Comparison of ENCODE assay signal across 1 cellular context in the genomic region with DNA sequence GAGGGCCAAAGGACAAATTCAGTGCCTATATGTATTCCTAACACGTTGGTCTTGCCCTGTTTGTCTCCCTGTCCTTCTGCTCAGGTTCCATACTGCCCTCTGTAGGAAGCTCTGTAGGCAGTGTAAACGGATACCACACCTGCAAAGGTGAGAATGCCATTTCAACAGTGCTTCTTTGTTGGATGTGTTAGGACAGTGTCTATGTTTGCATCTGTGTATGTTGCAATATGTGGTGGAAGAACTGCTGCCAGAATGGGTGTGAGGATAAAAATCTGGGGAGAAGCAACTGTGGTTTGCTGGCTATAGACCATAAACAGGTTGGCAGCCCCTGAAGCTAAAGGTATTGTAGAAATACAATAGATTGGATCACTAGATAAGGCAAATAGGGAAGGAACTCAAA.
A peak's percentile ranks its signal among the peaks of the same experiment; 100 is the strongest.
TF ChIP-seq lines count a peak whose summit lies in the region.

No MANE protein-coding gene starts in this region.

TF ChIP-seq in HepG2, 621 proteins besides CTCF, POLR2A, EP300 and RAD21 (continued from another document and continues in another):
- TF ChIP-seq, protein P1, sequence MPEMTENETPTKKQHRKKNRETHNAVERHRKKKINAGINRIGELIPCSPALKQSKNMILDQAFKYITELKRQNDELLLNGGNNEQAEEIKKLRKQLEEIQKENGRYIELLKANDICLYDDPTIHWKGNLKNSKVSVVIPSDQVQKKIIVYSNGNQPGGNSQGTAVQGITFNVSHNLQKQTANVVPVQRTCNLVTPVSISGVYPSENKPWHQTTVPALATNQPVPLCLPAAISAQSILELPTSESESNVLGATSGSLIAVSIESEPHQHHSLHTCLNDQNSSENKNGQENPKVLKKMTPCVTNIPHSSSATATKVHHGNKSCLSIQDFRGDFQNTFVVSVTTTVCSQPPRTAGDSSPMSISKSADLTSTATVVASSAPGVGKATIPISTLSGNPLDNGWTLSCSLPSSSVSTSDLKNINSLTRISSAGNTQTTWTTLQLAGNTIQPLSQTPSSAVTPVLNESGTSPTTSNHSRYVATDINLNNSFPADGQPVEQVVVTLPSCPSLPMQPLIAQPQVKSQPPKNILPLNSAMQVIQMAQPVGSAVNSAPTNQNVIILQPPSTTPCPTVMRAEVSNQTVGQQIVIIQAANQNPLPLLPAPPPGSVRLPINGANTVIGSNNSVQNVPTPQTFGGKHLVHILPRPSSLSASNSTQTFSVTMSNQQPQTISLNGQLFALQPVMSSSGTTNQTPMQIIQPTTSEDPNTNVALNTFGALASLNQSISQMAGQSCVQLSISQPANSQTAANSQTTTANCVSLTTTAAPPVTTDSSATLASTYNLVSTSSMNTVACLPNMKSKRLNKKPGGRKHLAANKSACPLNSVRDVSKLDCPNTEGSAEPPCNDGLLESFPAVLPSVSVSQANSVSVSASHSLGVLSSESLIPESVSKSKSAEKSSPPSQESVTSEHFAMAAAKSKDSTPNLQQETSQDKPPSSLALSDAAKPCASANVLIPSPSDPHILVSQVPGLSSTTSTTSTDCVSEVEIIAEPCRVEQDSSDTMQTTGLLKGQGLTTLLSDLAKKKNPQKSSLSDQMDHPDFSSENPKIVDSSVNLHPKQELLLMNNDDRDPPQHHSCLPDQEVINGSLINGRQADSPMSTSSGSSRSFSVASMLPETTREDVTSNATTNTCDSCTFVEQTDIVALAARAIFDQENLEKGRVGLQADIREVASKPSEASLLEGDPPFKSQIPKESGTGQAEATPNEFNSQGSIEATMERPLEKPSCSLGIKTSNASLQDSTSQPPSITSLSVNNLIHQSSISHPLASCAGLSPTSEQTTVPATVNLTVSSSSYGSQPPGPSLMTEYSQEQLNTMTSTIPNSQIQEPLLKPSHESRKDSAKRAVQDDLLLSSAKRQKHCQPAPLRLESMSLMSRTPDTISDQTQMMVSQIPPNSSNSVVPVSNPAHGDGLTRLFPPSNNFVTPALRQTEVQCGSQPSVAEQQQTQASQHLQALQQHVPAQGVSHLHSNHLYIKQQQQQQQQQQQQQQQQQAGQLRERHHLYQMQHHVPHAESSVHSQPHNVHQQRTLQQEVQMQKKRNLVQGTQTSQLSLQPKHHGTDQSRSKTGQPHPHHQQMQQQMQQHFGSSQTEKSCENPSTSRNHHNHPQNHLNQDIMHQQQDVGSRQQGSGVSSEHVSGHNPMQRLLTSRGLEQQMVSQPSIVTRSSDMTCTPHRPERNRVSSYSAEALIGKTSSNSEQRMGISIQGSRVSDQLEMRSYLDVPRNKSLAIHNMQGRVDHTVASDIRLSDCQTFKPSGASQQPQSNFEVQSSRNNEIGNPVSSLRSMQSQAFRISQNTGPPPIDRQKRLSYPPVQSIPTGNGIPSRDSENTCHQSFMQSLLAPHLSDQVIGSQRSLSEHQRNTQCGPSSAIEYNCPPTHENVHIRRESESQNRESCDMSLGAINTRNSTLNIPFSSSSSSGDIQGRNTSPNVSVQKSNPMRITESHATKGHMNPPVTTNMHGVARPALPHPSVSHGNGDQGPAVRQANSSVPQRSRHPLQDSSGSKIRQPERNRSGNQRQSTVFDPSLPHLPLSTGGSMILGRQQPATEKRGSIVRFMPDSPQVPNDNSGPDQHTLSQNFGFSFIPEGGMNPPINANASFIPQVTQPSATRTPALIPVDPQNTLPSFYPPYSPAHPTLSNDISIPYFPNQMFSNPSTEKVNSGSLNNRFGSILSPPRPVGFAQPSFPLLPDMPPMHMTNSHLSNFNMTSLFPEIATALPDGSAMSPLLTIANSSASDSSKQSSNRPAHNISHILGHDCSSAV (CRISPR knock-in tag; IDR thresholded peaks at IDR 0.05; ENCODE audit: borderline replicate concordance): no peak
- TF ChIP-seq ZNF326 (CRISPR knock-in tag; IDR thresholded peaks at IDR 0.05; ENCODE audit: borderline replicate concordance) (no peak), TGIF2 (CRISPR knock-in tag; IDR thresholded peaks at IDR 0.05) (peak; percentile 59; the same call in 1 of the 2 replicates), IRF2 (CRISPR knock-in tag; IDR thresholded peaks at IDR 0.05) (0 out of 2 replicates have a peak, but pooled peaks have one; percentile 46), NFYC (CRISPR knock-in tag; IDR thresholded peaks at IDR 0.05) (0 out of 2 replicates have a peak, but pooled peaks have one; percentile 12), MATR3 (CRISPR knock-in tag; IDR thresholded peaks at IDR 0.05) (no peak), FOXO1 (CRISPR knock-in tag; IDR thresholded peaks at IDR 0.05) (0 out of 2 replicates have a peak, but pooled peaks have one; percentile 35), ZMYM4 (CRISPR knock-in tag; IDR thresholded peaks at IDR 0.05) (peak; percentile 63), FOXJ3 (CRISPR knock-in tag; IDR thresholded peaks at IDR 0.05; ENCODE audit: borderline replicate concordance) (peak; percentile 52; the same call in 1 of the 2 replicates), MIXL1 (CRISPR knock-in tag; IDR thresholded peaks at IDR 0.05) (0 out of 2 replicates have a peak, but pooled peaks have one; percentile 26), SALL1 (CRISPR knock-in tag; IDR thresholded peaks at IDR 0.05) (peak; percentile 28; the same call in 1 of the 2 replicates), ZBTB20 (CRISPR knock-in tag; IDR thresholded peaks at IDR 0.05; ENCODE audit: borderline replicate concordance, low read depth) (no peak), ZNF264 (CRISPR knock-in tag; IDR thresholded peaks at IDR 0.05) (peak; percentile 64; the same call in 1 of the 2 replicates), ZNF644 (CRISPR knock-in tag; IDR thresholded peaks at IDR 0.05; ENCODE audit: low read depth) (0 out of 2 replicates have a peak, but pooled peaks have one; percentile 50), PATZ1 (CRISPR knock-in tag; IDR thresholded peaks at IDR 0.05) (0 out of 2 replicates have a peak, but pooled peaks have one; percentile 26), HNF4A (CRISPR knock-in tag; IDR thresholded peaks at IDR 0.05) (peak; percentile 51), ZFX (CRISPR knock-in tag; IDR thresholded peaks at IDR 0.05; ENCODE audit: low read depth) (0 out of 2 replicates have a peak, but pooled peaks have one; percentile 17), ZNF614 (CRISPR knock-in tag; IDR thresholded peaks at IDR 0.05; ENCODE audit: borderline replicate concordance) (0 out of 2 replicates have a peak, but pooled peaks have one; percentile 33), HDAC2 (CRISPR knock-in tag; IDR thresholded peaks at IDR 0.05) (peak; percentile 57; the same call in 1 of the 2 replicates), ISL2 (CRISPR knock-in tag; IDR thresholded peaks at IDR 0.05) (peak; percentile 46; the same call in 1 of the 2 replicates), HCFC1 (IDR thresholded peaks at IDR 0.05; ENCODE audit: low read depth, low read length) (no peak), SRSF1 (optimal IDR thresholded peaks at IDR 0.05; ENCODE audit: low read depth, low read length) (no peak), ZNF792 (CRISPR knock-in tag; IDR thresholded peaks at IDR 0.05) (0 out of 2 replicates have a peak, but pooled peaks have one; percentile 49), KDM1A (CRISPR knock-in tag; IDR thresholded peaks at IDR 0.05) (peak; percentile 86; the same call in 1 of the 2 replicates), NCOR1 (IDR thresholded peaks at IDR 0.05; ENCODE audit: borderline replicate concordance, low read length) (no peak)
- TF ChIP-seq, protein P2, sequence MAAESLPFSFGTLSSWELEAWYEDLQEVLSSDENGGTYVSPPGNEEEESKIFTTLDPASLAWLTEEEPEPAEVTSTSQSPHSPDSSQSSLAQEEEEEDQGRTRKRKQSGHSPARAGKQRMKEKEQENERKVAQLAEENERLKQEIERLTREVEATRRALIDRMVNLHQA (CRISPR knock-in tag; IDR thresholded peaks at IDR 0.05): no peak
- TF ChIP-seq, protein P3, sequence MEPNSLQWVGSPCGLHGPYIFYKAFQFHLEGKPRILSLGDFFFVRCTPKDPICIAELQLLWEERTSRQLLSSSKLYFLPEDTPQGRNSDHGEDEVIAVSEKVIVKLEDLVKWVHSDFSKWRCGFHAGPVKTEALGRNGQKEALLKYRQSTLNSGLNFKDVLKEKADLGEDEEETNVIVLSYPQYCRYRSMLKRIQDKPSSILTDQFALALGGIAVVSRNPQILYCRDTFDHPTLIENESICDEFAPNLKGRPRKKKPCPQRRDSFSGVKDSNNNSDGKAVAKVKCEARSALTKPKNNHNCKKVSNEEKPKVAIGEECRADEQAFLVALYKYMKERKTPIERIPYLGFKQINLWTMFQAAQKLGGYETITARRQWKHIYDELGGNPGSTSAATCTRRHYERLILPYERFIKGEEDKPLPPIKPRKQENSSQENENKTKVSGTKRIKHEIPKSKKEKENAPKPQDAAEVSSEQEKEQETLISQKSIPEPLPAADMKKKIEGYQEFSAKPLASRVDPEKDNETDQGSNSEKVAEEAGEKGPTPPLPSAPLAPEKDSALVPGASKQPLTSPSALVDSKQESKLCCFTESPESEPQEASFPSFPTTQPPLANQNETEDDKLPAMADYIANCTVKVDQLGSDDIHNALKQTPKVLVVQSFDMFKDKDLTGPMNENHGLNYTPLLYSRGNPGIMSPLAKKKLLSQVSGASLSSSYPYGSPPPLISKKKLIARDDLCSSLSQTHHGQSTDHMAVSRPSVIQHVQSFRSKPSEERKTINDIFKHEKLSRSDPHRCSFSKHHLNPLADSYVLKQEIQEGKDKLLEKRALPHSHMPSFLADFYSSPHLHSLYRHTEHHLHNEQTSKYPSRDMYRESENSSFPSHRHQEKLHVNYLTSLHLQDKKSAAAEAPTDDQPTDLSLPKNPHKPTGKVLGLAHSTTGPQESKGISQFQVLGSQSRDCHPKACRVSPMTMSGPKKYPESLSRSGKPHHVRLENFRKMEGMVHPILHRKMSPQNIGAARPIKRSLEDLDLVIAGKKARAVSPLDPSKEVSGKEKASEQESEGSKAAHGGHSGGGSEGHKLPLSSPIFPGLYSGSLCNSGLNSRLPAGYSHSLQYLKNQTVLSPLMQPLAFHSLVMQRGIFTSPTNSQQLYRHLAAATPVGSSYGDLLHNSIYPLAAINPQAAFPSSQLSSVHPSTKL (CRISPR knock-in tag; IDR thresholded peaks at IDR 0.05): peak; percentile 56
- TF ChIP-seq, protein P4, sequence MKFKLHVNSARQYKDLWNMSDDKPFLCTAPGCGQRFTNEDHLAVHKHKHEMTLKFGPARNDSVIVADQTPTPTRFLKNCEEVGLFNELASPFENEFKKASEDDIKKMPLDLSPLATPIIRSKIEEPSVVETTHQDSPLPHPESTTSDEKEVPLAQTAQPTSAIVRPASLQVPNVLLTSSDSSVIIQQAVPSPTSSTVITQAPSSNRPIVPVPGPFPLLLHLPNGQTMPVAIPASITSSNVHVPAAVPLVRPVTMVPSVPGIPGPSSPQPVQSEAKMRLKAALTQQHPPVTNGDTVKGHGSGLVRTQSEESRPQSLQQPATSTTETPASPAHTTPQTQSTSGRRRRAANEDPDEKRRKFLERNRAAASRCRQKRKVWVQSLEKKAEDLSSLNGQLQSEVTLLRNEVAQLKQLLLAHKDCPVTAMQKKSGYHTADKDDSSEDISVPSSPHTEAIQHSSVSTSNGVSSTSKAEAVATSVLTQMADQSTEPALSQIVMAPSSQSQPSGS (CRISPR knock-in tag; IDR thresholded peaks at IDR 0.05): no peak
- TF ChIP-seq, protein P5, sequence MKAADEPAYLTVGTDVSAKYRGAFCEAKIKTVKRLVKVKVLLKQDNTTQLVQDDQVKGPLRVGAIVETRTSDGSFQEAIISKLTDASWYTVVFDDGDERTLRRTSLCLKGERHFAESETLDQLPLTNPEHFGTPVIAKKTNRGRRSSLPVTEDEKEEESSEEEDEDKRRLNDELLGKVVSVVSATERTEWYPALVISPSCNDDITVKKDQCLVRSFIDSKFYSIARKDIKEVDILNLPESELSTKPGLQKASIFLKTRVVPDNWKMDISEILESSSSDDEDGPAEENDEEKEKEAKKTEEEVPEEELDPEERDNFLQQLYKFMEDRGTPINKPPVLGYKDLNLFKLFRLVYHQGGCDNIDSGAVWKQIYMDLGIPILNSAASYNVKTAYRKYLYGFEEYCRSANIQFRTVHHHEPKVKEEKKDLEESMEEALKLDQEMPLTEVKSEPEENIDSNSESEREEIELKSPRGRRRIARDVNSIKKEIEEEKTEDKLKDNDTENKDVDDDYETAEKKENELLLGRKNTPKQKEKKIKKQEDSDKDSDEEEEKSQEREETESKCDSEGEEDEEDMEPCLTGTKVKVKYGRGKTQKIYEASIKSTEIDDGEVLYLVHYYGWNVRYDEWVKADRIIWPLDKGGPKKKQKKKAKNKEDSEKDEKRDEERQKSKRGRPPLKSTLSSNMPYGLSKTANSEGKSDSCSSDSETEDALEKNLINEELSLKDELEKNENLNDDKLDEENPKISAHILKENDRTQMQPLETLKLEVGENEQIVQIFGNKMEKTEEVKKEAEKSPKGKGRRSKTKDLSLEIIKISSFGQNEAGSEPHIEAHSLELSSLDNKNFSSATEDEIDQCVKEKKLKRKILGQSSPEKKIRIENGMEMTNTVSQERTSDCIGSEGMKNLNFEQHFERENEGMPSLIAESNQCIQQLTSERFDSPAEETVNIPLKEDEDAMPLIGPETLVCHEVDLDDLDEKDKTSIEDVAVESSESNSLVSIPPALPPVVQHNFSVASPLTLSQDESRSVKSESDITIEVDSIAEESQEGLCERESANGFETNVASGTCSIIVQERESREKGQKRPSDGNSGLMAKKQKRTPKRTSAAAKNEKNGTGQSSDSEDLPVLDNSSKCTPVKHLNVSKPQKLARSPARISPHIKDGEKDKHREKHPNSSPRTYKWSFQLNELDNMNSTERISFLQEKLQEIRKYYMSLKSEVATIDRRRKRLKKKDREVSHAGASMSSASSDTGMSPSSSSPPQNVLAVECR (CRISPR knock-in tag; IDR thresholded peaks at IDR 0.05; ENCODE audit: borderline replicate concordance): peak; percentile 36; the same call in 1 of the 2 replicates
- TF ChIP-seq, protein P6, sequence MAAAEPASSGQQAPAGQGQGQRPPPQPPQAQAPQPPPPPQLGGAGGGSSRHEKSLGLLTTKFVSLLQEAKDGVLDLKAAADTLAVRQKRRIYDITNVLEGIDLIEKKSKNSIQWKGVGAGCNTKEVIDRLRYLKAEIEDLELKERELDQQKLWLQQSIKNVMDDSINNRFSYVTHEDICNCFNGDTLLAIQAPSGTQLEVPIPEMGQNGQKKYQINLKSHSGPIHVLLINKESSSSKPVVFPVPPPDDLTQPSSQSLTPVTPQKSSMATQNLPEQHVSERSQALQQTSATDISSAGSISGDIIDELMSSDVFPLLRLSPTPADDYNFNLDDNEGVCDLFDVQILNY (CRISPR knock-in tag; conservative IDR thresholded peaks at IDR 0.05): no peak
- TF ChIP-seq, protein P7, sequence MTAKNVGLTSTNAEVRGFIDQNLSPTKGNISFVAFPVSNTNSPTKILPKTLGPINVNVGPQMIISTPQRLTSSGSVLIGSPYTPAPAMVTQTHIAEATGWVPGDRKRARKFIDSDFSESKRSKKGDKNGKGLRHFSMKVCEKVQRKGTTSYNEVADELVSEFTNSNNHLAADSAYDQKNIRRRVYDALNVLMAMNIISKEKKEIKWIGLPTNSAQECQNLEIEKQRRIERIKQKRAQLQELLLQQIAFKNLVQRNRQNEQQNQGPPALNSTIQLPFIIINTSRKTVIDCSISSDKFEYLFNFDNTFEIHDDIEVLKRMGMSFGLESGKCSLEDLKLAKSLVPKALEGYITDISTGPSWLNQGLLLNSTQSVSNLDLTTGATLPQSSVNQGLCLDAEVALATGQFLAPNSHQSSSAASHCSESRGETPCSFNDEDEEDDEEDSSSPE (CRISPR knock-in tag; IDR thresholded peaks at IDR 0.05): no peak
